In genomic region chr2:54522624-54523281, GRCh38 we compare ENCODE assay signal across 8 cellular contexts.
DNase-seq lines count a peak whose midpoint lies in the region; ATAC-seq, FAIRE-seq and TF ChIP-seq lines count a peak whose summit lies in the region.

No MANE protein-coding gene starts in this region.

- H4K8ac ChIP-seq in IMR-90 (ENCODE audit: low read depth in 2 of 2, low read length in 2 of 2) = no peak overlapping the region

- no TSS peak for BruUV-seq in IMR-90 (replicated peaks; lab: Mats Ljungman, UMichigan)

- no peaks in the 10 kb centered on the region for H3K79me2 ChIP-seq in OCI-LY1 (ENCODE audit: insufficient read depth, low read length)

- peaks cover 12% of the 10 kb centered on the region for H3K4me1 ChIP-seq in IMR-90 (ENCODE audit: control insufficient read depth, insufficient read depth, low read length)
- H3K4me1 ChIP-seq in OCI-LY1 (ENCODE audit: insufficient read depth, low read length, severe bottlenecking) = no peaks in the 10 kb centered on the region
- peaks cover 11% of the 10 kb centered on the region for H3K4me1 ChIP-seq in foreskin keratinocyte

- intact Hi-C loops in IMR-90 (cut with micrococcal nuclease) = loop anchor here (1.0 to 10.0 kb wide), 4 partner anchors 65 to 415 kb away; partner anchors contain the start of gene SPTBN1

- no peak overlapping the region for H2BK20ac ChIP-seq in IMR-90 (ENCODE audit: low read depth, low read length)

- TF ChIP-seq RAD21 in IMR-90 (IDR thresholded peaks at IDR 0.05; ENCODE audit: low read length) = peak; percentile 75

- POLR2A ChIA-PET in IMR-90 (lab: Charles Lee; ENCODE audit: unreplicated experiment) = no interaction called here

- H3K9ac ChIP-seq in IMR-90 (ENCODE audit: low read depth, low read length) (no peak overlapping the region), OCI-LY1 (ENCODE audit: low read length) (no peak overlapping the region)

- H3K36me3 ChIP-seq in IMR-90 (ENCODE audit: control insufficient read depth, insufficient read depth, low read length) (peaks cover 11% of the 10 kb centered on the region), OCI-LY1 (ENCODE audit: insufficient read depth, low read length) (no peaks in the 10 kb centered on the region)

- H2BK15ac ChIP-seq in IMR-90 (ENCODE audit: low read depth, low read length) = no peak overlapping the region

- no peak overlapping the region for H2AK9ac ChIP-seq in IMR-90 (replicated peaks; ENCODE audit: low read depth, low read length, poor library complexity)

- no peak overlapping the region for H3K14ac ChIP-seq in IMR-90 (replicated peaks; ENCODE audit: low read depth, low read length)

- H3K27ac ChIP-seq in IMR-90 (ENCODE audit: insufficient read depth, low read length) = no peak overlapping the region
- H3K27ac ChIP-seq in OCI-LY1 (ENCODE audit: low read depth, low read length, poor library complexity, severe bottlenecking) = no peak overlapping the region
- no peak overlapping the region for H3K27ac ChIP-seq in foreskin keratinocyte

- H3F3A ChIP-seq in OCI-LY1 (ENCODE audit: insufficient read depth, low read length) = no peaks in the 10 kb centered on the region

- H3K4me3 ChIP-seq in IMR-90 (ENCODE audit: insufficient read depth, low read depth, low read length) (no peak overlapping the region), OCI-LY1 (ENCODE audit: low read depth, low read length, poor library complexity, severe bottlenecking) (no peak overlapping the region)

- H3K18ac ChIP-seq in IMR-90 (ENCODE audit: low read depth, low read length) = no peak overlapping the region

- CTCF ChIA-PET in IMR-90 (lab: Yijun Ruan, JAX) = interaction anchor here (0.6 to 2.1 kb wide), 4 partner anchors 36 to 638 kb away, joined by 3 to 6 read pairs (median 4); no protein-coding TSS in a partner anchor

- no peak overlapping the region for H4K5ac ChIP-seq in IMR-90 (ENCODE audit: low read depth, low read length)

- WGBS in IMR-90 (ENCODE audit: extremely low coverage in 2 of 2, insufficient read length in 1 of 2), 2 experiments = no CpG with 5 or more reads among the region's 5 CpGs

- H3K4ac ChIP-seq in IMR-90 (ENCODE audit: low read depth, low read length) = no peak overlapping the region

- H3K4me2 ChIP-seq in IMR-90 (ENCODE audit: low read depth, low read length) (no peak overlapping the region), OCI-LY1 (ENCODE audit: low read length) (no peak overlapping the region)

- TF ChIP-seq POLR2A in IMR-90 (IDR thresholded peaks at IDR 0.05; ENCODE audit: low read depth, low read length) = no peak

- peaks cover 35 to 79% of the 10 kb centered on the region in 2 experiments for H3K79me1 ChIP-seq in IMR-90 (ENCODE audit: low read depth in 1 of 2, low read length in 2 of 2)

- FAIRE-seq in D721Med (lab: Jason Lieb, UNC) = no peak

- DNase-seq in D721Med (ENCODE audit: insufficient read length, low spot score) (peak; percentile 23), IMR-90 (peak; percentile 59), foreskin keratinocyte (peak in 1 of 2 donors; percentile 67), retina (peak; percentile 39), putamen (ENCODE audit: low spot score) (no peak)
- DNase-seq in activated T-cell treated with anti-CD3 and anti-CD28 coated beads, Interleukin-2, amount 50 U/mL, for 1 hour = peak; percentile 62

- peaks cover 37% of the 10 kb centered on the region for H4K20me1 ChIP-seq in IMR-90 (ENCODE audit: insufficient read depth, low read length)
- no peaks in the 10 kb centered on the region for H4K20me1 ChIP-seq in OCI-LY1 (ENCODE audit: insufficient read depth, low read length)

- no peak overlapping the region for H2BK120ac ChIP-seq in IMR-90 (ENCODE audit: low read depth, low read length)

- H3K56ac ChIP-seq in IMR-90 (ENCODE audit: extremely low read depth, insufficient read depth, low read length) = no peak overlapping the region

- no peaks in the 10 kb centered on the region for H3K9me3 ChIP-seq in IMR-90 (ENCODE audit: control insufficient read depth, insufficient read depth, low read length)
- H3K9me3 ChIP-seq in OCI-LY1 (ENCODE audit: low read length) = no peaks in the 10 kb centered on the region

- dilution Hi-C loops in IMR-90 (cut with HindIII; ENCODE audit: low sequenced_read_pairs, unreplicated experiment) = no loop called here

- H3K23ac ChIP-seq in IMR-90 (ENCODE audit: low read depth, low read length) = no peak overlapping the region

- no peak overlapping the region for H4K91ac ChIP-seq in IMR-90 (ENCODE audit: insufficient read depth, low read depth, low read length)

- peak; percentile 68 for TF ChIP-seq CTCF in D721Med (IDR thresholded peaks at IDR 0.05; ENCODE audit: insufficient read depth, missing control alignments)
- TF ChIP-seq CTCF in IMR-90 (conservative IDR thresholded peaks at IDR 0.05; ENCODE audit: low read depth, low read length) = peak; percentile 61
- TF ChIP-seq CTCF in OCI-LY1 (IDR thresholded peaks at IDR 0.05; ENCODE audit: low read length) = peak; percentile 73
- peak; percentile 92 for TF ChIP-seq CTCF in foreskin keratinocyte (conservative IDR thresholded peaks at IDR 0.05)

- ATAC-seq in GM21447 (IDR thresholded peaks at IDR 0.05; ENCODE audit: unreplicated experiment) (peak; percentile 74), IMR-90 (ENCODE audit: low read depth) (no peak), foreskin keratinocyte (peak; percentile 79)

- no peaks in the 10 kb centered on the region for H3K27me3 ChIP-seq in IMR-90 (ENCODE audit: control insufficient read depth, insufficient read depth, low read length)
- H3K27me3 ChIP-seq in OCI-LY1 (ENCODE audit: insufficient read depth, low read length) = no peaks in the 10 kb centered on the region
- no peaks in the 10 kb centered on the region for H3K27me3 ChIP-seq in foreskin keratinocyte

- H3K9me2 ChIP-seq in OCI-LY1 (ENCODE audit: low read depth, low read length) = no peaks in the 10 kb centered on the region

- peaks cover 13% of the 10 kb centered on the region for H3K9me1 ChIP-seq in IMR-90 (ENCODE audit: insufficient read depth, low read length)

- no peak overlapping the region for H2AFZ ChIP-seq in IMR-90 (replicated peaks; ENCODE audit: low read length, poor library complexity)
- H2AFZ ChIP-seq in OCI-LY1 (ENCODE audit: low read length) = no peak overlapping the region

- in situ Hi-C loops in IMR-90 (cut with MboI; ENCODE audit: low sequenced_read_pairs) = loop anchor here (10.0 kb wide), 1 partner anchor 182 kb away; no protein-coding TSS in a partner anchor

- H2AK5ac ChIP-seq in IMR-90 (ENCODE audit: low read depth, low read length) = no peak overlapping the region

- no peak overlapping the region for H2BK5ac ChIP-seq in IMR-90 (ENCODE audit: low read depth, low read length, poor library complexity, severe bottlenecking)

TF ChIP-seq in IMR-90, 13 proteins besides CTCF, POLR2A, EP300 and RAD21:
- no peak for TF ChIP-seq RCOR1 (IDR thresholded peaks at IDR 0.05; ENCODE audit: insufficient replicate concordance, low read length)
- peak; percentile 69 for TF ChIP-seq SMC3 (IDR thresholded peaks at IDR 0.05; ENCODE audit: low read depth, low read length)
TF ChIP-seq in IMR-90: peak in this region for 1.
